8 cellular contexts compared by ENCODE assay signal in the genomic region with DNA sequence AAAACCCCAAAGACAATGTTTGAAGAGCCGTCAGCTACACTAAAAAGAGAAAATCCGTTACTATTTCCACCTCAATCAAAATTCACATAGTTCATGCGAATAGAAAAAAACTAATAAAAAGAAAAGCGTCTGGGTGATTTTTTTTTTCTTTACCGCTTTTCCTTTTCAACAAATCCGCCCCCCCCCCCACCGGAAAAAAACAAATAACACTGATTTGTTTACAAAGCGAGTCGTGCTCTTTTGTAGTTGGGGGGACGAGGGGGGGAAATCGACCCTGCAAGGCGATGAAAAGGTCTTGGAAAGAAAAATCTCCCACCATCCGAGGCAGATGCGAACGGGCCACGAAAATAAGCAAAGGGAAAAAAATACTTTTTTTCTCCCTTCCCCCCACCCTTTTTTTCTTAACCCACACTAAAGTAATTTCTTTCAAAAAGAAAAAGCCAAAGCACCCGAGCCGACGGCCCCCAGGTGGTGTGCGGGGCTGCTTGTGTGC. TPM values are rescaled to one million over a fixed set of nuclear protein-coding genes. Genes with fewer than 3 reads are reported as not detected.
DNase-seq lines count a peak whose midpoint lies in the region; ATAC-seq, FAIRE-seq and TF ChIP-seq lines count a peak whose summit lies in the region.

No MANE protein-coding gene starts in this region.

- TF ChIP-seq POLR2A in suprapubic skin (IDR thresholded peaks at IDR 0.05) (no peak), GM12892 (IDR thresholded peaks at IDR 0.05; ENCODE audit: low read depth, low read length) (no peak)

- H3K9ac ChIP-seq in kidney (ENCODE audit: low read length in 2 of 2), result peak overlapping the region; percentile 37 to 48

- TF ChIP-seq EP300 in suprapubic skin (IDR thresholded peaks at IDR 0.05), result no peak

- H3K4me3 ChIP-seq in kidney (ENCODE audit: low read length in 2 of 2) (peak overlapping the region; percentile 61 to 73), suprapubic skin (peak overlapping the region; percentile 55)

- FAIRE-seq in kidney (lab: Jason Lieb, UNC) (no peak), GM12892 (lab: Jason Lieb, UNC) (no peak)

- H3K36me3 ChIP-seq in kidney (ENCODE audit: control insufficient read depth in 1 of 2, insufficient read depth in 2 of 2, low read length in 2 of 2) (no peaks in the 10 kb centered on the region), suprapubic skin (no peaks in the 10 kb centered on the region)

- ATAC-seq in activated CD4-positive, alpha-beta T cell treated with anti-CD3 and anti-CD28 coated beads for 36 hours, result no peak
- ATAC-seq in activated naive CD8-positive, alpha-beta T cell treated with anti-CD3 and anti-CD28 coated beads, Interleukin-2, amount 50 U/mL, for 24 hours, result no peak
- ATAC-seq in GM21526 (IDR thresholded peaks at IDR 0.05; ENCODE audit: low FRiP score, unreplicated experiment), result no peak

- peak overlapping the region in 1 of 2 donors; percentile 73 for H3K27ac ChIP-seq in kidney (ENCODE audit: low read depth in 2 of 2, low read length in 2 of 2)
- peak overlapping the region; percentile 96 for H3K27ac ChIP-seq in suprapubic skin

- H3K4me1 ChIP-seq in kidney (ENCODE audit: control insufficient read depth in 1 of 2, insufficient read depth in 1 of 2, low read depth in 1 of 2, low read length in 2 of 2), result no peaks in the 10 kb centered on the region
- peaks cover 33% of the 10 kb centered on the region for H3K4me1 ChIP-seq in suprapubic skin

- CTCF ChIA-PET in activated CD4-positive, alpha-beta T cell treated with anti-CD3 and anti-CD28 coated beads for 36 hours (lab: Charles Lee), result no interaction called here

- H3K9me3 Mint-ChIP-seq in activated CD4-positive, alpha-beta T cell treated with anti-CD3 and anti-CD28 coated beads for 36 hours (ENCODE audit: low read depth), result no peaks in the 10 kb centered on the region
- peaks cover 4% of the 10 kb centered on the region for H3K9me3 Mint-ChIP-seq in activated naive CD8-positive, alpha-beta T cell treated with anti-CD3 and anti-CD28 coated beads, Interleukin-2, amount 50 U/mL, for 24 hours

- H3K36me3 Mint-ChIP-seq in activated CD4-positive, alpha-beta T cell treated with anti-CD3 and anti-CD28 coated beads for 36 hours (ENCODE audit: low read depth), result no peaks in the 10 kb centered on the region
- no peaks in the 10 kb centered on the region for H3K36me3 Mint-ChIP-seq in activated naive CD8-positive, alpha-beta T cell treated with anti-CD3 and anti-CD28 coated beads, Interleukin-2, amount 50 U/mL, for 24 hours (ENCODE audit: low read depth)

- H3K4me1 Mint-ChIP-seq in activated CD4-positive, alpha-beta T cell treated with anti-CD3 and anti-CD28 coated beads for 36 hours, result peaks cover 10% of the 10 kb centered on the region
- peaks cover 16% of the 10 kb centered on the region for H3K4me1 Mint-ChIP-seq in activated naive CD8-positive, alpha-beta T cell treated with anti-CD3 and anti-CD28 coated beads, Interleukin-2, amount 50 U/mL, for 24 hours

- no peak for TF ChIP-seq CTCF in kidney (IDR thresholded peaks at IDR 0.05; ENCODE audit: borderline replicate concordance, extremely low read depth, insufficient read depth)
- TF ChIP-seq CTCF in suprapubic skin (IDR thresholded peaks at IDR 0.05), result no peak

- peaks cover 50% of the 10 kb centered on the region for H3K27me3 Mint-ChIP-seq in activated CD4-positive, alpha-beta T cell treated with anti-CD3 and anti-CD28 coated beads for 36 hours
- peaks cover 72% of the 10 kb centered on the region for H3K27me3 Mint-ChIP-seq in activated naive CD8-positive, alpha-beta T cell treated with anti-CD3 and anti-CD28 coated beads, Interleukin-2, amount 50 U/mL, for 24 hours

- peak overlapping the region; percentile 71 for H3K4me3 Mint-ChIP-seq in activated CD4-positive, alpha-beta T cell treated with anti-CD3 and anti-CD28 coated beads for 36 hours
- peak overlapping the region; percentile 69 for H3K4me3 Mint-ChIP-seq in activated naive CD8-positive, alpha-beta T cell treated with anti-CD3 and anti-CD28 coated beads, Interleukin-2, amount 50 U/mL, for 24 hours

- no peak for DNase-seq in activated CD4-positive, alpha-beta T cell treated with anti-CD3 and anti-CD28 coated beads for 36 hours
- no peak for DNase-seq in activated CD4-positive, alpha-beta T cell treated with anti-CD3 and anti-CD28 coated beads for 48 hours
- no peak for DNase-seq in activated naive CD8-positive, alpha-beta T cell treated with anti-CD3 and anti-CD28 coated beads, Interleukin-2, amount 50 U/mL, for 24 hours
- DNase-seq in kidney (no peak), suprapubic skin (ENCODE audit: low spot score in 2 of 2) (no peak), SHP77 treated with DMSO at 0.1 percent for 48 hours (lab: John Stamatoyannopoulos, UW) (no peak), GM12892 (ENCODE audit: insufficient read length) (no peak)

- intact Hi-C loops in activated CD4-positive, alpha-beta T cell treated with anti-CD3 and anti-CD28 coated beads for 36 hours (cut with DNase I, micrococcal nuclease), result loop anchor here in 1 of 2 experiments (5.0 kb wide), 1 partner anchor 741 kb away; a partner anchor contains a TSS
- intact Hi-C loops in kidney (cut with DNase I), result no loop called here

- POLR2A ChIA-PET in activated CD4-positive, alpha-beta T cell treated with anti-CD3 and anti-CD28 coated beads for 36 hours (lab: Charles Lee), result no interaction called here

- H3K27ac Mint-ChIP-seq in activated CD4-positive, alpha-beta T cell treated with anti-CD3 and anti-CD28 coated beads for 36 hours, result no peak overlapping the region
- no peak overlapping the region for H3K27ac Mint-ChIP-seq in activated naive CD8-positive, alpha-beta T cell treated with anti-CD3 and anti-CD28 coated beads, Interleukin-2, amount 50 U/mL, for 24 hours

- peaks cover 37% of the 10 kb centered on the region for H3K27me3 ChIP-seq in suprapubic skin

- under 1% methylated on average over 20 of the region's 20 CpGs for WGBS in suprapubic skin

- H3K9me3 ChIP-seq in kidney (ENCODE audit: control insufficient read depth in 1 of 2, low read length in 2 of 2), result no peaks in the 10 kb centered on the region
- no peaks in the 10 kb centered on the region for H3K9me3 ChIP-seq in suprapubic skin

RNA-seq across cellular contexts. Expression of a gene that starts 0.6 kb away (rescaled TPM):
- not detected for total RNA-seq in activated CD4-positive, alpha-beta T cell treated with anti-CD3 and anti-CD28 coated beads for 36 hours
- total RNA-seq in kidney, result 18.0 TPM
- 1.8 TPM for polyA plus RNA-seq in kidney (ENCODE audit: insufficient read depth, low read depth, low replicate concordance)
- 10 to 100 TPM in 2 of 4 donors, 1 to 10 TPM in 2; 6.4 to 13.2 (median 10.1) TPM for total RNA-seq in suprapubic skin
- polyA plus RNA-seq in GM12892 (2012; ENCODE audit: missing spikeins), result not detected

Comparison
In these comparisons a context has a peak if more than half of its experiments do, and no peak if none do; other contexts are left out.
1. RNA of a gene that starts 0.6 kb away (total RNA-seq): 18.0 TPM in kidney (single experiment) and 6.4 to 13.2 TPM in suprapubic skin; not detected in activated CD4-positive, alpha-beta T cell treated with anti-CD3 and anti-CD28 coated beads for 36 hours; every median in the first group is over 4 times any median in the second.